In genomic region chr13:18947376-18947977, GRCh38 we compare ENCODE assay signal across 22 cellular contexts.
DNase-seq lines count a peak whose midpoint lies in the region; ATAC-seq and TF ChIP-seq lines count a peak whose summit lies in the region.
"Had no signal": no experiment of that assay in that cellular context is flagged by ENCODE, and none has a peak within 500 bp of the region (broad histone marks: within the 10 kb centered on the region; RNA-seq: fewer than 3 reads in every experiment).

No MANE protein-coding gene starts in this region.

- no peaks in the 10 kb centered on the region for H4K20me1 ChIP-seq in osteoblast (ENCODE audit: insufficient read depth, low read length)

- H3K4me1 Mint-ChIP-seq in endothelial cell (ENCODE audit: unreplicated experiment): no peaks in the 10 kb centered on the region
- H3K4me1 Mint-ChIP-seq in stimulated activated memory B cell treated with anti-CD40 and anti-IgM and Interleukin-4, amounts not matched to agents 10 μg/mL and 1 μg/mL and 100 μg/mL, for 72 hours: no peaks in the 10 kb centered on the region
- H3K4me1 Mint-ChIP-seq: CD4-positive, CD25-positive, alpha-beta regulatory T cell; CD8-positive, alpha-beta memory T cell; GM23338; IgD-negative memory B cell had no signal

- ATAC-seq in stimulated activated memory B cell treated with anti-CD40 and anti-IgM and Interleukin-4, amounts not matched to agents 10 μg/mL and 1 μg/mL and 100 μg/mL, for 72 hours: peak; percentile 7
- ATAC-seq in GM21619 (IDR thresholded peaks at IDR 0.05; ENCODE audit: unreplicated experiment): no peak
- ATAC-seq: GM23338, HepG2 had no signal

- peaks cover 22% of the 10 kb centered on the region for H3K9me3 Mint-ChIP-seq in endothelial cell (ENCODE audit: unreplicated experiment)
- H3K9me3 Mint-ChIP-seq in stimulated activated memory B cell treated with anti-CD40 and anti-IgM and Interleukin-4, amounts not matched to agents 10 μg/mL and 1 μg/mL and 100 μg/mL, for 72 hours: peaks cover 6% of the 10 kb centered on the region

- H3K27ac ChIP-seq in left ventricle myocardium inferior (replicated peaks) (no peak overlapping the region), osteoblast (ENCODE audit: low read depth, low read length) (no peak overlapping the region)

- no peak overlapping the region for H2AFZ ChIP-seq in osteoblast (ENCODE audit: low read length)
- H2AFZ ChIP-seq: GM23338 had no signal

- H3K27me3 ChIP-seq in left ventricle myocardium inferior (ENCODE audit: low read depth) (peaks cover 27% of the 10 kb centered on the region), osteoblast (ENCODE audit: insufficient read depth, low read length) (no peaks in the 10 kb centered on the region), MG63 (no peaks in the 10 kb centered on the region)
- H3K27me3 ChIP-seq: BE2C had no signal

- peaks cover 8% of the 10 kb centered on the region for H3K27me3 Mint-ChIP-seq in endothelial cell (ENCODE audit: unreplicated experiment)
- no peaks in the 10 kb centered on the region for H3K27me3 Mint-ChIP-seq in stimulated activated memory B cell treated with anti-CD40 and anti-IgM and Interleukin-4, amounts not matched to agents 10 μg/mL and 1 μg/mL and 100 μg/mL, for 72 hours
- H3K27me3 Mint-ChIP-seq: CD4-positive, CD25-positive, alpha-beta regulatory T cell; IgD-negative memory B cell had no signal

- DNase-seq in cardiac septum (ENCODE audit: low spot score) (peak; percentile 73), left ventricle myocardium inferior (no peak), endothelial cell (ENCODE audit: low spot score) (no peak), osteoblast (ENCODE audit: insufficient read length, low spot score, missing footprints) (peak; percentile 19), MG63 (no peak), HPDE6-E6E7 (ENCODE audit: extremely low spot score) (no peak)
- DNase-seq: BE2C; C1 segment of cervical spinal cord; CD4-positive, CD25-positive, alpha-beta regulatory T cell; CD8-positive, alpha-beta memory T cell; COR-L47; DMS 273 treated with DMSO at 0.1 percent for 48 hours; DMS53; DND-41; EL; HCEC 1CT; HFFc6 had no signal

- no peaks in the 10 kb centered on the region for H3K9me3 ChIP-seq in left ventricle myocardium inferior (replicated peaks)
- H3K9me3 ChIP-seq in osteoblast (ENCODE audit: low read depth, low read length): no peaks in the 10 kb centered on the region
- no peaks in the 10 kb centered on the region for H3K9me3 ChIP-seq in MG63
- H3K9me3 ChIP-seq: BE2C had no signal

- H3K36me3 Mint-ChIP-seq in endothelial cell (ENCODE audit: low read depth, unreplicated experiment): peaks cover 9% of the 10 kb centered on the region
- H3K36me3 Mint-ChIP-seq in stimulated activated memory B cell treated with anti-CD40 and anti-IgM and Interleukin-4, amounts not matched to agents 10 μg/mL and 1 μg/mL and 100 μg/mL, for 72 hours: no peaks in the 10 kb centered on the region
- H3K36me3 Mint-ChIP-seq: CD4-positive, CD25-positive, alpha-beta regulatory T cell; CD8-positive, alpha-beta memory T cell; IgD-negative memory B cell had no signal

- peak overlapping the region; percentile 71 for H3K4me3 Mint-ChIP-seq in endothelial cell (ENCODE audit: unreplicated experiment)
- H3K4me3 Mint-ChIP-seq in stimulated activated memory B cell treated with anti-CD40 and anti-IgM and Interleukin-4, amounts not matched to agents 10 μg/mL and 1 μg/mL and 100 μg/mL, for 72 hours: no peak overlapping the region
- H3K4me3 Mint-ChIP-seq: CD8-positive, alpha-beta memory T cell; GM23338; HFFc6; IgD-negative memory B cell had no signal

- no peaks in the 10 kb centered on the region for H3K36me3 ChIP-seq in left ventricle myocardium inferior
- H3K36me3 ChIP-seq in osteoblast (ENCODE audit: insufficient read depth, low read length): no peaks in the 10 kb centered on the region
- H3K36me3 ChIP-seq in MG63: no peaks in the 10 kb centered on the region
- H3K36me3 ChIP-seq: BE2C had no signal

- intact Hi-C loops in cardiac septum (cut with DNase I) (no loop called here), left ventricle myocardium inferior (cut with micrococcal nuclease) (no loop called here)

- H3K4me1 ChIP-seq in left ventricle myocardium inferior: no peaks in the 10 kb centered on the region
- H3K4me1 ChIP-seq in osteoblast (ENCODE audit: insufficient read depth, low read length): no peaks in the 10 kb centered on the region
- H3K4me1 ChIP-seq: BE2C had no signal

- H3K4me3 ChIP-seq in left ventricle myocardium inferior (no peak overlapping the region), osteoblast (ENCODE audit: insufficient read depth, low read length) (no peak overlapping the region), MG63 (no peak overlapping the region)
- H3K4me3 ChIP-seq: GM23338 had no signal

- no peak overlapping the region for H3K27ac Mint-ChIP-seq in endothelial cell (ENCODE audit: unreplicated experiment)
- H3K27ac Mint-ChIP-seq in stimulated activated memory B cell treated with anti-CD40 and anti-IgM and Interleukin-4, amounts not matched to agents 10 μg/mL and 1 μg/mL and 100 μg/mL, for 72 hours: no peak overlapping the region
- H3K27ac Mint-ChIP-seq: CD4-positive, CD25-positive, alpha-beta regulatory T cell; CD8-positive, alpha-beta memory T cell; GM23338; HFFc6 had no signal

- no peaks in the 10 kb centered on the region for H3K79me2 ChIP-seq in osteoblast (ENCODE audit: insufficient read depth, low read length)

- no peak overlapping the region for H3K4me2 ChIP-seq in osteoblast (ENCODE audit: insufficient read depth, low read length)
- H3K4me2 ChIP-seq: GM23338 had no signal

- no peak for TF ChIP-seq CTCF in left ventricle myocardium inferior (IDR thresholded peaks at IDR 0.05; ENCODE audit: borderline replicate concordance)
- no peak for TF ChIP-seq CTCF in endothelial cell (IDR thresholded peaks at IDR 0.05; ENCODE audit: unreplicated experiment)
- TF ChIP-seq CTCF in osteoblast (IDR thresholded peaks at IDR 0.05; ENCODE audit: extremely low read depth, low read depth, low read length): no peak

Comparison
In these comparisons a context has a peak if more than half of its experiments do, and no peak if none do; other contexts are left out.
1. DNase-seq: peak in cardiac septum (single experiment) and osteoblast (single experiment); none in left ventricle myocardium inferior (single experiment), endothelial cell (single experiment), MG63 (single experiment) and HPDE6-E6E7 (single experiment).